In genomic region chr1:209397910-209398309, GRCh38 we compare ENCODE assay signal across 16 cellular contexts.
A peak's percentile ranks its signal among the peaks of the same experiment; 100 is the strongest.
DNase-seq lines count a peak whose midpoint lies in the region; ATAC-seq and TF ChIP-seq lines count a peak whose summit lies in the region.
"Had no signal": no experiment of that assay in that cellular context is flagged by ENCODE, and none has a peak within 500 bp of the region (broad histone marks: within the 10 kb centered on the region; RNA-seq: fewer than 3 reads in every experiment).

No MANE protein-coding gene starts in this region.

- TF ChIP-seq CTCF in HFFc6 (IDR thresholded peaks at IDR 0.05) = no peak
- TF ChIP-seq CTCF in mesothelial cell of epicardium (IDR thresholded peaks at IDR 0.05; ENCODE audit: unreplicated experiment) = no peak
- TF ChIP-seq CTCF in uterus (IDR thresholded peaks at IDR 0.05) = no peak

- no peaks in the 10 kb centered on the region for H3K9me3 ChIP-seq in uterus
- H3K9me3 ChIP-seq: SK-N-SH had no signal

- no peaks in the 10 kb centered on the region for H3K4me1 ChIP-seq in uterus

- H3K4me3 Mint-ChIP-seq in HFFc6 = no peak overlapping the region; the same call in 1 of the 2 replicates
- H3K4me3 Mint-ChIP-seq in mesothelial cell of epicardium = no peak overlapping the region
- H3K4me3 Mint-ChIP-seq: activated CD4-positive, alpha-beta memory T cell treated with anti-CD3 and anti-CD28 coated beads for 36 hours; CD8-positive, alpha-beta memory T cell; naive thymus-derived CD8-positive, alpha-beta T cell; T-helper 2 cell treated with Interferon-gamma antibody and Interleukin-4, amounts not matched to agents 5 μg/mL and 100 μg/mL, for 36 hours had no signal

- H3K36me3 Mint-ChIP-seq in HFFc6 (ENCODE audit: low read depth) (no peaks in the 10 kb centered on the region), mesothelial cell of epicardium (no peaks in the 10 kb centered on the region)
- H3K36me3 Mint-ChIP-seq: activated CD4-positive, alpha-beta memory T cell treated with anti-CD3 and anti-CD28 coated beads for 36 hours; CD8-positive, alpha-beta memory T cell; naive thymus-derived CD8-positive, alpha-beta T cell had no signal

- peak overlapping the region; percentile 9 for H3K27ac ChIP-seq in caudate nucleus (ENCODE audit: low read depth, low read length)
- peak overlapping the region; percentile 59 to 62 for H3K27ac ChIP-seq in uterus

- no peak for DNase-seq in HFFc6
- DNase-seq in caudate nucleus (lab: John Stamatoyannopoulos, UW) = no peak
- no peak for DNase-seq in mesothelial cell of epicardium (ENCODE audit: low spot score in 2 of 2, unreplicated experiment in 2 of 2)
- no peak for DNase-seq in uterus
- no peak for DNase-seq in amygdala (lab: John Stamatoyannopoulos, UW)
- DNase-seq: activated T-cell treated with anti-CD3 and anti-CD28 coated beads for 4 hours; CD8-positive, alpha-beta memory T cell; naive thymus-derived CD8-positive, alpha-beta T cell; NCI-H2171 treated with DMSO at 0.1 percent for 48 hours; NCI-H748 treated with DMSO at 0.1 percent for 48 hours; stimulated activated CD8-positive, alpha-beta memory T cell treated with anti-CD3 and anti-CD28 coated beads, Interleukin-4, amount 100 ng/mL, for 48 hours had no signal

- TF ChIP-seq POLR2A in uterus (IDR thresholded peaks at IDR 0.05) = no peak

- peaks cover 19% of the 10 kb centered on the region for H3K4me1 Mint-ChIP-seq in HFFc6 (ENCODE audit: low read depth)
- H3K4me1 Mint-ChIP-seq in mesothelial cell of epicardium = peaks cover 40% of the 10 kb centered on the region
- H3K4me1 Mint-ChIP-seq: CD8-positive, alpha-beta memory T cell had no signal

- H3K27ac Mint-ChIP-seq in HFFc6 (peak overlapping the region; percentile 91), mesothelial cell of epicardium (peak overlapping the region; percentile 74)
- H3K27ac Mint-ChIP-seq: activated CD4-positive, alpha-beta memory T cell treated with anti-CD3 and anti-CD28 coated beads for 36 hours; CD8-positive, alpha-beta memory T cell; naive thymus-derived CD8-positive, alpha-beta T cell; T-helper 2 cell treated with Interferon-gamma antibody and Interleukin-4, amounts not matched to agents 5 μg/mL and 100 μg/mL, for 36 hours had no signal

- H3K36me3 ChIP-seq in uterus = no peaks in the 10 kb centered on the region

- H3K27me3 ChIP-seq in uterus = no peaks in the 10 kb centered on the region

- H3K4me3 ChIP-seq in uterus = no peak overlapping the region

- no peaks in the 10 kb centered on the region; the same call in 1 of the 2 replicates for H3K27me3 Mint-ChIP-seq in HFFc6 (ENCODE audit: insufficient read depth)
- H3K27me3 Mint-ChIP-seq in mesothelial cell of epicardium (ENCODE audit: low read depth) = no peaks in the 10 kb centered on the region

- ATAC-seq in GM21515 (IDR thresholded peaks at IDR 0.05; ENCODE audit: unreplicated experiment) (no peak), GM18520 (IDR thresholded peaks at IDR 0.05; ENCODE audit: unreplicated experiment) (no peak)
- ATAC-seq: naive thymus-derived CD8-positive, alpha-beta T cell had no signal

- intact Hi-C loops in uterus (cut with DNase I; ENCODE audit: low total_unique reads) = no loop called here

- H3K9me3 Mint-ChIP-seq in HFFc6 (no peaks in the 10 kb centered on the region), mesothelial cell of epicardium (no peaks in the 10 kb centered on the region)
- H3K9me3 Mint-ChIP-seq: activated CD4-positive, alpha-beta memory T cell treated with anti-CD3 and anti-CD28 coated beads for 36 hours; CD8-positive, alpha-beta memory T cell; naive thymus-derived CD8-positive, alpha-beta T cell; T-helper 2 cell treated with Interferon-gamma antibody and Interleukin-4, amounts not matched to agents 5 μg/mL and 100 μg/mL, for 36 hours had no signal
